Comparison of ENCODE assay signal across 1 cellular context in the genomic region with DNA sequence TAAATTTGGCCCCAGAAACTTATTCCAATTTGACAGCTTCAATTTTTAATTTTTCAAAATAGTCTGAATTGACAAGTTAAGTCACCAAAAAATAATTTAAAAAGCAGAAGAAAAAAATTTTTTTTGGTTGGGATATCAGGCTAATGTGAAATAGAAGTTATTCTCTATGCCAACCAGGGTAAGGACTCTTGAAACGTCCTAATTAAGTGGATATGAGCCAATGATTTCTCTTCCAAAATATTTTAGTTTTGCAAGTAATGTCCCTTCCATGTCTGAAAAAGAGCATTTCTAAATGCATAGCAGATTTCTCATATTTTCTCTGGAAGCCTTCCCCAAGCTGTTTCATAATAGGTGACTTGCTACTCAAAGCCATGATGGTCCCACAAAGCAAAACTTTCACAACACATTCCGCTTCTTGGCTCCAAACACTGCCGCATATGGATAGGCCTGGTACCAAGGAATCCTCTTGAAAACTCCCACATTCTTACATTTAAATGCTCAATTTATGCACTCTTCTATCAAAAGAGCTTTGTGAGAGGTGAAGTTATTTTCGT.
TF ChIP-seq lines count a peak whose summit lies in the region.

No MANE protein-coding gene starts in this region.

TF ChIP-seq in H1, 55 proteins besides CTCF, POLR2A, EP300 and RAD21:
- TF ChIP-seq SRF (IDR thresholded peaks at IDR 0.05; ENCODE audit: low read depth, low read length) (no peak), SP4 (IDR thresholded peaks at IDR 0.05; ENCODE audit: low read length) (no peak), SIN3A (conservative IDR thresholded peaks at IDR 0.05 in 1 of 2, IDR thresholded peaks at IDR 0.05 in 1 of 2; ENCODE audit: low read depth in 1 of 2, low read length in 2 of 2) (no peak), SUZ12 (IDR thresholded peaks at IDR 0.05; ENCODE audit: low read length) (no peak), CBX8 (IDR thresholded peaks at IDR 0.05; ENCODE audit: borderline replicate concordance, low read depth, low read length) (no peak), TAF1 (IDR thresholded peaks at IDR 0.05; ENCODE audit: low read depth, low read length) (no peak), RXRA (IDR thresholded peaks at IDR 0.05; ENCODE audit: insufficient read depth, low read depth, low read length) (no peak), MAFK (IDR thresholded peaks at IDR 0.05; ENCODE audit: low read depth, low read length) (no peak), HDAC2 (IDR thresholded peaks at IDR 0.05; ENCODE audit: borderline replicate concordance in 1 of 2, low read depth in 2 of 2, low read length in 2 of 2) (no peak), TEAD4 (IDR thresholded peaks at IDR 0.05; ENCODE audit: low read depth, low read length) (no peak), ZNF274 (IDR thresholded peaks at IDR 0.05; ENCODE audit: borderline replicate concordance, extremely low read depth, low read length) (no peak), JUND (IDR thresholded peaks at IDR 0.05; ENCODE audit: low read length) (no peak), CEBPB (IDR thresholded peaks at IDR 0.05; ENCODE audit: low read depth, low read length) (no peak), SP2 (IDR thresholded peaks at IDR 0.05; ENCODE audit: low read length) (no peak), TAF7 (optimal IDR thresholded peaks at IDR 0.05; ENCODE audit: borderline replicate concordance, low read depth, low read length) (no peak), CTBP2 (IDR thresholded peaks at IDR 0.05; ENCODE audit: borderline replicate concordance, insufficient read depth, insufficient read length, low read length) (no peak), POLR2AphosphoS5 (IDR thresholded peaks at IDR 0.05; ENCODE audit: low read depth, low read length) (no peak), RFX5 (IDR thresholded peaks at IDR 0.05; ENCODE audit: borderline replicate concordance, low read depth, low read length) (no peak), BACH1 (IDR thresholded peaks at IDR 0.05; ENCODE audit: low read length) (no peak)
- TF ChIP-seq, protein P1, sequence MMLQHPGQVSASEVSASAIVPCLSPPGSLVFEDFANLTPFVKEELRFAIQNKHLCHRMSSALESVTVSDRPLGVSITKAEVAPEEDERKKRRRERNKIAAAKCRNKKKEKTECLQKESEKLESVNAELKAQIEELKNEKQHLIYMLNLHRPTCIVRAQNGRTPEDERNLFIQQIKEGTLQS (IDR thresholded peaks at IDR 0.05; ENCODE audit: insufficient read depth, low read depth, low read length) = no peak
